ENCODE assay signal across 7 cellular contexts in genomic region chr2:142903726-142904125, GRCh38. TPM values are rescaled to one million over a fixed set of nuclear protein-coding genes. Genes with fewer than 3 reads are reported as not detected.
A peak's percentile ranks its signal among the peaks of the same experiment; 100 is the strongest.
DNase-seq lines count a peak whose midpoint lies in the region; TF ChIP-seq lines count a peak whose summit lies in the region.
"Not testable (repeated sequence)": the region's sequence is repeated elsewhere in the genome, so short reads cannot be mapped to it uniquely, and the experiment has no call there.

No MANE protein-coding gene starts in this region.

- not testable (repeated sequence) for BruUV-seq in mammary epithelial cell (replicated peaks; lab: Mats Ljungman, UMichigan)

- H3K9me3 ChIP-seq in mammary epithelial cell (replicated peaks; ENCODE audit: insufficient read depth, low read length); esophagus (ENCODE audit: control insufficient read depth in 2 of 2, insufficient read depth in 1 of 2, low read depth in 1 of 2, low read length in 1 of 2); trophoblast cell (ENCODE audit: insufficient read depth, low read depth, low read length): not testable (repeated sequence)

- H2AK5ac ChIP-seq in trophoblast cell (ENCODE audit: low read length) = not testable (repeated sequence)

- not testable (repeated sequence) for H3K4ac ChIP-seq in trophoblast cell (ENCODE audit: low read depth, low read length)

- not testable (repeated sequence) for H4K8ac ChIP-seq in trophoblast cell (ENCODE audit: low read depth, low read length)

- WGBS in mammary epithelial cell (ENCODE audit: low coverage, missing lambda C conversion rate) = 15% methylated on average over 5 of the region's 7 CpGs
- 51 to 60% methylated on average over 6 to 7 of the region's 7 CpGs for WGBS in esophagus, 2 donors
- no CpG with 5 or more reads among the region's 7 CpGs for WGBS in trophoblast cell (ENCODE audit: extremely low coverage, insufficient coverage, insufficient read length)

- not testable (repeated sequence) for H3K4me2 ChIP-seq in mammary epithelial cell (ENCODE audit: insufficient read depth, low read depth, low read length); trophoblast cell (ENCODE audit: low read length)

- not testable (repeated sequence) for TF ChIP-seq CTCF in LNCaP clone FGC (IDR thresholded peaks at IDR 0.05; ENCODE audit: control insufficient read depth, extremely low read depth, insufficient read depth); mammary epithelial cell (conservative IDR thresholded peaks at IDR 0.05 in 1 of 2, IDR thresholded peaks at IDR 0.05 in 1 of 2; ENCODE audit: extremely low read depth in 1 of 2, insufficient read depth in 1 of 2, low read depth in 1 of 2, low read length in 2 of 2); type B pancreatic cell (conservative IDR thresholded peaks at IDR 0.05)

- not testable (repeated sequence) for H3K79me2 ChIP-seq in mammary epithelial cell (ENCODE audit: insufficient read depth, low read length); trophoblast cell (ENCODE audit: control insufficient read depth, insufficient read depth, low read length, poor library complexity)

- DNase-seq in LNCaP clone FGC (ENCODE audit: low read depth) (peak; percentile 35), RPMI7951 (ENCODE audit: low read depth) (peak; percentile 86), mammary epithelial cell (peak; percentile 65), foreskin melanocyte (peak; percentile 60), trophoblast cell (peak; percentile 91 to 93)
- DNase-seq in type B pancreatic cell (ENCODE audit: extremely low spot score, unreplicated experiment) = not testable (repeated sequence)

- H3K14ac ChIP-seq in trophoblast cell (ENCODE audit: low read length) = not testable (repeated sequence)

- H4K12ac ChIP-seq in trophoblast cell (ENCODE audit: low read depth, low read length) = not testable (repeated sequence)

- peak overlapping the region; percentile 37 for H3K4me3 Mint-ChIP-seq in type B pancreatic cell

- not testable (repeated sequence) for H3K36me3 Mint-ChIP-seq in type B pancreatic cell

- peaks cover 10% of the 10 kb centered on the region for H3K4me1 ChIP-seq in mammary epithelial cell (ENCODE audit: insufficient read depth, low read length)
- peaks cover 0 to 11% of the 10 kb centered on the region in 2 donors for H3K4me1 ChIP-seq in esophagus (ENCODE audit: control insufficient read depth in 2 of 2, insufficient read depth in 2 of 2, low read length in 1 of 2)
- H3K4me1 ChIP-seq in trophoblast cell (ENCODE audit: control insufficient read depth in 1 of 2, insufficient read depth in 2 of 2, low read length in 2 of 2) = not testable (repeated sequence)

- H3K23ac ChIP-seq in trophoblast cell (ENCODE audit: low read length) = not testable (repeated sequence)

- peak overlapping the region; percentile 90 for H3K27ac Mint-ChIP-seq in type B pancreatic cell

- H4K91ac ChIP-seq in trophoblast cell (ENCODE audit: low read depth, low read length) = not testable (repeated sequence)

- not testable (repeated sequence) for H3K27ac ChIP-seq in mammary epithelial cell (ENCODE audit: insufficient read depth, low read depth, low read length)
- peak overlapping the region; percentile 40 to 47 for H3K27ac ChIP-seq in esophagus (ENCODE audit: low read depth in 2 of 2, low read length in 1 of 2)
- peak overlapping the region; percentile 55 for H3K27ac ChIP-seq in trophoblast cell (ENCODE audit: low read depth, low read length)

- H3K36me3 ChIP-seq in mammary epithelial cell (ENCODE audit: insufficient read depth, low read length); esophagus (ENCODE audit: control insufficient read depth in 2 of 2, insufficient read depth in 2 of 2, low read length in 1 of 2); trophoblast cell (ENCODE audit: control insufficient read depth in 1 of 2, insufficient read depth in 2 of 2, low read length in 2 of 2): not testable (repeated sequence)

- not testable (repeated sequence) for H2BK5ac ChIP-seq in trophoblast cell (ENCODE audit: low read depth, low read length, poor library complexity)

- H3K9me3 Mint-ChIP-seq in type B pancreatic cell = peaks cover 14% of the 10 kb centered on the region

- H2BK120ac ChIP-seq in trophoblast cell (ENCODE audit: insufficient read depth, low read length, poor library complexity) = not testable (repeated sequence)

- not testable (repeated sequence) for H3K9ac ChIP-seq in mammary epithelial cell (ENCODE audit: insufficient read depth, low read length); trophoblast cell (ENCODE audit: low read length)

- H4K20me1 ChIP-seq in mammary epithelial cell (ENCODE audit: insufficient read depth, low read length) = not testable (repeated sequence)

- in situ Hi-C loops in mammary epithelial cell (cut with MboI; ENCODE audit: low sequenced_read_pairs in 2 of 2) = not testable (repeated sequence)

- H3K79me1 ChIP-seq in trophoblast cell (ENCODE audit: low read length) = not testable (repeated sequence)

- H3K27me3 ChIP-seq in mammary epithelial cell (ENCODE audit: insufficient read depth, low read length); esophagus (ENCODE audit: control insufficient read depth in 1 of 2, insufficient read depth in 2 of 2, low read length in 2 of 2); trophoblast cell (ENCODE audit: insufficient read depth, low read length): not testable (repeated sequence)

- not testable (repeated sequence) for H3K18ac ChIP-seq in trophoblast cell (ENCODE audit: low read length)

- CTCF ChIA-PET in mammary epithelial cell (lab: Charles Lee; ENCODE audit: low non-redundant PET) = not testable (repeated sequence)

- not testable (repeated sequence) for H2BK12ac ChIP-seq in trophoblast cell (ENCODE audit: low read length)

- not testable (repeated sequence) for H3K27me3 Mint-ChIP-seq in type B pancreatic cell

- H3K4me1 Mint-ChIP-seq in type B pancreatic cell (ENCODE audit: unreplicated experiment) = not testable (repeated sequence)

- dilution Hi-C loops in mammary epithelial cell (cut with HindIII; ENCODE audit: low sequenced_read_pairs) = not testable (repeated sequence)

- not testable (repeated sequence) for H3K4me3 ChIP-seq in LNCaP clone FGC (ENCODE audit: low read depth, low read length); mammary epithelial cell (replicated peaks in 1 of 3; ENCODE audit: insufficient read depth in 1 of 3, low read depth in 2 of 3, low read length in 3 of 3); esophagus (ENCODE audit: low read depth in 1 of 2, low read length in 2 of 2); trophoblast cell (ENCODE audit: low read depth, low read length)

- H2AFZ ChIP-seq in mammary epithelial cell (ENCODE audit: low read depth, low read length) = peak overlapping the region; percentile 36
- H2AFZ ChIP-seq in trophoblast cell (ENCODE audit: insufficient read depth, low read length, poor library complexity) = not testable (repeated sequence)

- intact Hi-C loops in mammary epithelial cell (cut with micrococcal nuclease) = not testable (repeated sequence)

RNA-seq across cellular contexts. Expression of gene KYNU, which starts 26.3 kb away (rescaled TPM):
- 25.5 and 31.6 TPM in 2 replicates for total RNA-seq in RPMI7951 (2014; rRNA removed; shearing (Covaris generic))
- total RNA-seq in mammary epithelial cell = 1 to 10 TPM; 1.6 to 3.3 TPM
- 1.4 TPM for polyA plus RNA-seq in mammary epithelial cell
- polyA minus RNA-seq in mammary epithelial cell = 0.62 TPM
- 1 to 10 TPM; 2.4 to 2.7 TPM for polyA plus RNA-seq in esophagus
- polyA plus RNA-seq in trophoblast cell (2013) = 15.0 and 15.5 TPM in 2 replicates
- total RNA-seq in type B pancreatic cell (ENCODE audit: low replicate concordance) = 0.53 and 1.8 TPM in 2 replicates
